11 cellular contexts compared by ENCODE assay signal in genomic region chr3:127803619-127804018, GRCh38. TPM values are rescaled to one million over a fixed set of nuclear protein-coding genes. Genes with fewer than 3 reads are reported as not detected.
DNase-seq lines count a peak whose midpoint lies in the region; ATAC-seq and TF ChIP-seq lines count a peak whose summit lies in the region.
"Had no signal": no experiment of that assay in that cellular context is flagged by ENCODE, and none has a peak within 500 bp of the region (broad histone marks: within the 10 kb centered on the region; RNA-seq: fewer than 3 reads in every experiment).

No MANE protein-coding gene starts in this region.

- TF ChIP-seq CTCF in Calu3 (IDR thresholded peaks at IDR 0.05; ENCODE audit: unreplicated experiment) (no peak), Panc1 (IDR thresholded peaks at IDR 0.05) (no peak)

- no peak overlapping the region for H3K27ac ChIP-seq in Panc1 (ENCODE audit: low read length)
- H3K27ac ChIP-seq in trophoblast cell (ENCODE audit: low read depth, low read length) = no peak overlapping the region
- H3K27ac ChIP-seq: suprapubic skin had no signal

- no peak overlapping the region for H3K4me3 Mint-ChIP-seq in Calu3 (ENCODE audit: low read depth, unreplicated experiment)

- H3K36me3 ChIP-seq in Panc1 (ENCODE audit: control insufficient read depth, insufficient read depth, low read length) (no peaks in the 10 kb centered on the region), trophoblast cell (ENCODE audit: control insufficient read depth in 1 of 2, insufficient read depth in 2 of 2, low read length in 2 of 2) (no peaks in the 10 kb centered on the region)
- H3K36me3 ChIP-seq: suprapubic skin had no signal

- H3K9me3 ChIP-seq in Panc1 (ENCODE audit: control insufficient read depth, insufficient read depth, low read depth, low read length) (no peaks in the 10 kb centered on the region), trophoblast cell (ENCODE audit: insufficient read depth, low read depth, low read length) (no peaks in the 10 kb centered on the region)
- H3K9me3 ChIP-seq: suprapubic skin had no signal

- H3K27me3 Mint-ChIP-seq in Calu3 (ENCODE audit: unreplicated experiment) = no peaks in the 10 kb centered on the region

- DNase-seq in Calu3 (no peak), Panc1 (ENCODE audit: low read depth, low spot score) (peak; percentile 98), trophoblast cell (peak; percentile 89 to 94), Right ventricle myocardium inferior (ENCODE audit: missing footprints) (no peak), posterior vena cava (ENCODE audit: low spot score) (no peak), NCI-H1105 (lab: John Stamatoyannopoulos, UW) (no peak)
- DNase-seq: anterior cingulate cortex, T-helper 1 cell had no signal

- H4K8ac ChIP-seq in trophoblast cell (ENCODE audit: low read depth, low read length) = no peak overlapping the region

- H3K79me1 ChIP-seq in trophoblast cell (ENCODE audit: low read length) = no peaks in the 10 kb centered on the region

- TF ChIP-seq POLR2A in GM18505 (IDR thresholded peaks at IDR 0.05; ENCODE audit: borderline replicate concordance, extremely low read depth, insufficient read depth, insufficient read length) = no peak

- H3K4me1 ChIP-seq in Panc1 (ENCODE audit: control insufficient read depth, insufficient read depth, low read length) (no peaks in the 10 kb centered on the region), trophoblast cell (ENCODE audit: control insufficient read depth in 1 of 2, insufficient read depth in 2 of 2, low read length in 2 of 2) (peaks cover 0 to 4% of the 10 kb centered on the region in 2 experiments)

- CTCF ChIA-PET in Calu3 (lab: Charles Lee) = interaction anchor here (0.9 to 1.0 kb wide), 2 partner anchors 11 to 12 kb away, joined by 3 to 7 read pairs; no protein-coding TSS in a partner anchor
- CTCF ChIA-PET in Panc1 (lab: Charles Lee) = interaction anchor here (0.6 kb wide), 1 partner anchor 108 kb away, joined by 5 read pairs; no protein-coding TSS in a partner anchor

- no peak overlapping the region for H2AFZ ChIP-seq in trophoblast cell (ENCODE audit: insufficient read depth, low read length, poor library complexity)

- intact Hi-C loops in Calu3 (cut with micrococcal nuclease; ENCODE audit: unreplicated experiment) = no loop called here
- intact Hi-C loops in Panc1 (cut with micrococcal nuclease; ENCODE audit: unreplicated experiment) = no loop called here
- intact Hi-C loops in Right ventricle myocardium inferior (cut with DNase I) = no loop called here
- intact Hi-C loops in posterior vena cava (cut with DNase I) = no loop called here

- in situ Hi-C loops in Panc1 (cut with HindIII; ENCODE audit: low pct_unique_long_range_greater_than_20kb, low sequenced_read_pairs) = no loop called here

- H2BK12ac ChIP-seq in trophoblast cell (ENCODE audit: low read length) = no peak overlapping the region

- H3K4me1 Mint-ChIP-seq in Calu3 (ENCODE audit: low read depth, unreplicated experiment) = peaks cover 43% of the 10 kb centered on the region

- no peak overlapping the region for H3K4ac ChIP-seq in trophoblast cell (ENCODE audit: low read depth, low read length)

- no TSS peak for BruUV-seq in Calu3 (replicated peaks; lab: Mats Ljungman, UMichigan)
- no TSS peak for BruUV-seq in Panc1 (replicated peaks; lab: Mats Ljungman, UMichigan)

- H3K4me2 ChIP-seq in trophoblast cell (ENCODE audit: low read length) = no peak overlapping the region

- ATAC-seq in Panc1 (peak; percentile 91), esophagus mucosa (peak; percentile 75), Right ventricle myocardium inferior (no peak), GM18505 (IDR thresholded peaks at IDR 0.05; ENCODE audit: unreplicated experiment) (no peak)

- H2BK120ac ChIP-seq in trophoblast cell (ENCODE audit: insufficient read depth, low read length, poor library complexity) = no peak overlapping the region

- WGBS in trophoblast cell (ENCODE audit: extremely low coverage, insufficient coverage, insufficient read length) = no CpG with 5 or more reads among the region's 4 CpGs

- H3K4me3 ChIP-seq in Panc1 (ENCODE audit: low read depth in 2 of 2, low read length in 2 of 2) (no peak overlapping the region), trophoblast cell (ENCODE audit: low read depth, low read length) (no peak overlapping the region)
- H3K4me3 ChIP-seq: suprapubic skin had no signal

- H3K36me3 Mint-ChIP-seq in Calu3 (ENCODE audit: insufficient read depth, unreplicated experiment) = no peaks in the 10 kb centered on the region

- no peak overlapping the region for H3K14ac ChIP-seq in trophoblast cell (ENCODE audit: low read length)

- H3K9ac ChIP-seq in trophoblast cell (ENCODE audit: low read length) = no peak overlapping the region

- peak overlapping the region; percentile 24 for H3K27ac Mint-ChIP-seq in Calu3 (ENCODE audit: unreplicated experiment)

- H4K12ac ChIP-seq in trophoblast cell (ENCODE audit: low read depth, low read length) = no peak overlapping the region

- H3K9me3 Mint-ChIP-seq in Calu3 (ENCODE audit: low read depth, unreplicated experiment) = peaks cover 2% of the 10 kb centered on the region

- no peak overlapping the region for H4K91ac ChIP-seq in trophoblast cell (ENCODE audit: low read depth, low read length)

- no peaks in the 10 kb centered on the region for H3K79me2 ChIP-seq in trophoblast cell (ENCODE audit: control insufficient read depth, insufficient read depth, low read length, poor library complexity)

- H2AK5ac ChIP-seq in trophoblast cell (ENCODE audit: low read length) = no peak overlapping the region

- no peaks in the 10 kb centered on the region for H3K27me3 ChIP-seq in Panc1 (ENCODE audit: control insufficient read depth, insufficient read depth, low read length)
- no peaks in the 10 kb centered on the region for H3K27me3 ChIP-seq in trophoblast cell (ENCODE audit: insufficient read depth, low read length)
- H3K27me3 ChIP-seq: suprapubic skin had no signal

- POLR2A ChIA-PET in Panc1 (lab: Charles Lee) = no interaction called here

- no peak overlapping the region for H3K23ac ChIP-seq in trophoblast cell (ENCODE audit: low read length)

- no peak overlapping the region for H2BK5ac ChIP-seq in trophoblast cell (ENCODE audit: low read depth, low read length, poor library complexity)

- H3K18ac ChIP-seq in trophoblast cell (ENCODE audit: low read length) = no peak overlapping the region

RNA-seq across cellular contexts. Expression of gene MGLL, which starts 18.7 kb away (rescaled TPM):
- total RNA-seq in Calu3 (2022) (42.4 and 55.2 TPM in 2 replicates), Panc1 (2021; ENCODE audit: unreplicated experiment) (2.1 TPM), esophagus mucosa (135 TPM), Right ventricle myocardium inferior (74.1 TPM), posterior vena cava (100 to 1,000 TPM; 107 to 216 TPM)
- polyA plus RNA-seq in Panc1 (2012; ENCODE audit: insufficient read length) = 2.4 TPM
- 8.0 and 9.2 TPM in 2 replicates for polyA plus RNA-seq in trophoblast cell (2013)

Comparison
In these comparisons a context has a peak if more than half of its experiments do, and no peak if none do; other contexts are left out.
1. DNase-seq: peak in Panc1 (single experiment) and trophoblast cell (2 of 2); none in Calu3 (single experiment), Right ventricle myocardium inferior (single experiment), posterior vena cava (single experiment) and NCI-H1105 (single experiment).
2. ATAC-seq: peak in Panc1 (single experiment) and esophagus mucosa (single experiment); none in Right ventricle myocardium inferior (single experiment) and GM18505 (single experiment).
3. RNA of gene MGLL, which starts 18.7 kb away (total RNA-seq): 107 to 216 TPM in posterior vena cava, 135 TPM in esophagus mucosa (single experiment), 74.1 TPM in Right ventricle myocardium inferior (single experiment) and 42.4 to 55.2 TPM in Calu3; 2.1 TPM in Panc1 (single experiment); every median in the first group is over 10 times any median in the second.